In the genomic region with DNA sequence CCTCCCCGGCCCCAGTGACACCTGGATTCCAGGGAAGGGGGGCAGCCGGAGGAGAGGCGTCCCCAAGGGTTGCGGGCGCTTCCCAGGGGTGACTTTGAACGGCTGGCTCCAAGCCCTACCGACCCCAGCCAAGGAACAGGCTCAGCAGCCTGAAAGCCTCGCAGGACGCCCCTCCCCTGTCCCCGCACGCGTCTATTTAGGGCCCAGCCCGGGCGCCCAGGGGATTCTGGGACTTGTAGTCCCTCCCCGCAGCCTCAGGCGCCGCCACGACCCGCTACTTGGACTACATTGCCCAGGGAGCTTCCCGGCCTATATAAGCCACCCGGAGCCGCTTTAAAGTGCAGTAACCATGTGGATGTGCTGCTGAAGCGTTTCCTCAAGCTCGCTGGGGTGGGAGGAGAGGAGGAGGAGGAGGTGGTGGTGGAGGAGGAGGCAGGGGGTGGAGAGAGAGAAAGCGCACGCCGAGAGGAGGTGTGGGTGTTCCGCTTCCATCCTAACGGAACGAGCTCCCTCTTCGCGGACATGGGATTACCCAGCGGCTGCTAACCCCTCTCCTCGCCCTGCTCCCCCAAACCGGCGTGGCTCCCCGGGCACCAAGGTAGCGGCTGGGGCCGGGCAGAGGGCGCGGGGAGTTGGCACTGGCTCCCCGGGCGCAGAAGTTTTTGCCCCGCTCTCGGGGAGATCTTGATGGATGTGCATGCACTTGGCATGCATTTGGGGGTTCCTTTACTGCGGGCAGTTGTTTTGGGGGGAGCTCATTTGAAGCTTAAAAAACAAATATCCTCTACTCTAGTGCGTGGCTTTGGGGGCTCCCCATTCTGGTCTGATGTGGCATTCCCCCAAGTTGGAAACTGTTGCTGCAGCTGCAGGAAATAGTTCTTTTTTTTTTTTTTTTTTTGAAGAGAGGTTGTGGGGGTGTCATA, we compare ENCODE assay signal across 8 cellular contexts. TPM values are rescaled to one million over a fixed set of nuclear protein-coding genes. Genes with fewer than 3 reads are reported as not detected.
DNase-seq lines count a peak whose midpoint lies in the region; ATAC-seq and TF ChIP-seq lines count a peak whose summit lies in the region.

A gene (plus strand): TSS at position 341 of the 923 bp plus-strand sequence. CDS start 23,144 bp downstream, outside the sequence.

- no peak for TF ChIP-seq CTCF in BE2C (IDR thresholded peaks at IDR 0.05; ENCODE audit: low read depth, low read length)
- TF ChIP-seq CTCF in coronary artery (IDR thresholded peaks at IDR 0.05), result no peak

- peak within 1 kb of the TSS; percentile 91 to 97 for H3K27ac ChIP-seq in coronary artery

- peak; percentile 92 for ATAC-seq in HG03460 (IDR thresholded peaks at IDR 0.05; ENCODE audit: unreplicated experiment)
- peak; percentile 97 for ATAC-seq in left colon

- H3K27me3 ChIP-seq in BE2C, result no peaks in the 10 kb centered on the region

- H3K4me3 ChIP-seq in BE2C (ENCODE audit: low read depth, low read length) (peak within 1 kb of the TSS; percentile 81), coronary artery (peak within 1 kb of the TSS; percentile 95)

- H3K4me1 ChIP-seq in BE2C, result no peaks in the 10 kb centered on the region

- intact Hi-C loops in left colon (cut with DNase I, micrococcal nuclease), result no loop called here

- no peaks in the 10 kb centered on the region for H3K9me3 ChIP-seq in BE2C

- no peaks in the 10 kb centered on the region; the same call in none of the 2 replicates for H3K36me3 ChIP-seq in BE2C

- DNase-seq in BE2C (peak; percentile 96), GM19240 (ENCODE audit: insufficient read length, low spot score) (peak; percentile 74), NCI-H526 (lab: John Stamatoyannopoulos, UW) (peak; percentile 95 to 98), coronary artery (ENCODE audit: low spot score) (peak; percentile 100), left colon (peak; percentile 98 to 99)
- peak; percentile 99 for DNase-seq in activated CD4-positive, alpha-beta T cell treated with anti-CD3 and anti-CD28 coated beads for 48 hours
- DNase-seq in stimulated activated CD4-positive, alpha-beta T cell treated with anti-CD3 and anti-CD28 coated beads, Interleukin-1b, Interleukin-23, amount 100 ng/mL, for 48 hours, result peak; percentile 99

RNA-seq across cellular contexts. Expression of the gene that starts here (rescaled TPM):
- 37.1 TPM for polyA plus RNA-seq in BE2C (2012; ENCODE audit: insufficient read depth, insufficient read length, low read depth)
- 10 to 100 TPM in 1 of 2 donors, 1 to 10 TPM in 1; 8.9 to 21.2 TPM for total RNA-seq in left colon

Comparison
In these comparisons a context has a peak if more than half of its experiments do, and no peak if none do; other contexts are left out.
1. Peak in every context shown above with its lines: DNase-seq, ATAC-seq, H3K4me3 ChIP-seq and H3K27ac ChIP-seq.